16 cellular contexts compared by ENCODE assay signal in genomic region chr12:14356147-14356546, GRCh38. TPM values are rescaled to one million over a fixed set of nuclear protein-coding genes. Genes with fewer than 3 reads are reported as not detected.
DNase-seq lines count a peak whose midpoint lies in the region; ATAC-seq and TF ChIP-seq lines count a peak whose summit lies in the region.
"Had no signal": no experiment of that assay in that cellular context is flagged by ENCODE, and none has a peak within 500 bp of the region (broad histone marks: within the 10 kb centered on the region; RNA-seq: fewer than 3 reads in every experiment).

No MANE protein-coding gene starts in this region.

- intact Hi-C loops in PC-3 (cut with micrococcal nuclease) = no loop called here
- intact Hi-C loops in sigmoid colon (cut with DNase I) = no loop called here

- H4K20me1 ChIP-seq in PC-3 (ENCODE audit: low read length) (no peaks in the 10 kb centered on the region), smooth muscle cell (ENCODE audit: low read depth) (no peaks in the 10 kb centered on the region)
- H4K20me1 ChIP-seq: BLaER1 treated with 17β-estradiol and CSF1 and Interleukin-3, amounts not matched to agents 10 nM and 100 nM had no signal

- no peak for TF ChIP-seq CTCF in PC-3 (conservative IDR thresholded peaks at IDR 0.05; ENCODE audit: low read depth, low read length)
- no peak for TF ChIP-seq CTCF in epithelial cell of proximal tubule (conservative IDR thresholded peaks at IDR 0.05; ENCODE audit: low read depth, low read length)
- TF ChIP-seq CTCF in smooth muscle cell (IDR thresholded peaks at IDR 0.05; ENCODE audit: borderline replicate concordance, insufficient read depth, poor library complexity, severe bottlenecking) = no peak
- TF ChIP-seq CTCF in sigmoid colon (IDR thresholded peaks at IDR 0.05) = no peak
- no peak for TF ChIP-seq CTCF in nephron progenitor cell (IDR thresholded peaks at IDR 0.05)

- BruUV-seq in PC-3 (replicated peaks; lab: Mats Ljungman, UMichigan) = no TSS peak

- ATAC-seq in PC-3 = no peak
- ATAC-seq: Panc1 had no signal

- H3K27ac Mint-ChIP-seq in nephron progenitor cell = no peak overlapping the region

- no peak for TF ChIP-seq POLR2A in sigmoid colon (IDR thresholded peaks at IDR 0.05)

- H3K4me1 ChIP-seq in PC-3 (ENCODE audit: insufficient read depth, low read length) (no peaks in the 10 kb centered on the region), smooth muscle cell (ENCODE audit: low read depth) (no peaks in the 10 kb centered on the region), sigmoid colon (no peaks in the 10 kb centered on the region)
- H3K4me1 ChIP-seq: BLaER1 treated with 17β-estradiol and CSF1 and Interleukin-3, amounts not matched to agents 10 nM and 100 nM had no signal

- H3K9ac ChIP-seq in PC-3 (ENCODE audit: low read length) = no peak overlapping the region
- no peak overlapping the region for H3K9ac ChIP-seq in smooth muscle cell (ENCODE audit: low read depth)
- H3K9ac ChIP-seq: BLaER1 treated with 17β-estradiol and CSF1 and Interleukin-3, amounts not matched to agents 10 nM and 100 nM had no signal

- no peaks in the 10 kb centered on the region for H3F3A ChIP-seq in PC-3 (ENCODE audit: low read length, unreplicated experiment)
- H3F3A ChIP-seq in smooth muscle cell (ENCODE audit: low read depth) = no peaks in the 10 kb centered on the region

- DNase-seq in GM03348 (ENCODE audit: low spot score) (peak; percentile 22), PC-3 (peak; percentile 22), epithelial cell of proximal tubule (ENCODE audit: low read depth) (peak; percentile 68), smooth muscle cell (lab: John Stamatoyannopoulos, UW; ENCODE audit: unreplicated experiment) (no peak), hippocampal formation (lab: John Stamatoyannopoulos, UW) (no peak), sigmoid colon (no peak), nephron progenitor cell (no peak)
- DNase-seq: EL, KG1, NCI-H1417, NCI-H1930, NCI-H2171, NCI-H774, SHP77 had no signal

- WGBS in smooth muscle cell (ENCODE audit: low lambda C conversion rate) = 79% methylated on average over 1 of the region's 1 CpG
- WGBS in sigmoid colon, 2 donors = 88 to 92% methylated on average over 1 of the region's 1 CpG

- H3K9me3 ChIP-seq in PC-3 (ENCODE audit: low read length) (no peaks in the 10 kb centered on the region), smooth muscle cell (replicated peaks; ENCODE audit: low read depth) (no peaks in the 10 kb centered on the region), sigmoid colon (peaks cover 0 to 10% (median 4%) of the 10 kb centered on the region in 4 donors)

- peaks cover 62% of the 10 kb centered on the region for H3K9me3 Mint-ChIP-seq in nephron progenitor cell

- no peaks in the 10 kb centered on the region for H3K4me1 Mint-ChIP-seq in nephron progenitor cell

- H3K4me3 Mint-ChIP-seq in nephron progenitor cell = no peak overlapping the region

- H3K79me2 ChIP-seq in PC-3 (ENCODE audit: low read length) = no peaks in the 10 kb centered on the region
- no peaks in the 10 kb centered on the region for H3K79me2 ChIP-seq in smooth muscle cell (ENCODE audit: low read depth)

- H3K4me3 ChIP-seq in PC-3 (ENCODE audit: low read length) = no peak overlapping the region
- H3K4me3 ChIP-seq in epithelial cell of proximal tubule (ENCODE audit: low read depth, low read length) = no peak overlapping the region
- no peak overlapping the region for H3K4me3 ChIP-seq in smooth muscle cell
- no peak overlapping the region for H3K4me3 ChIP-seq in sigmoid colon
- H3K4me3 ChIP-seq: BLaER1 treated with 17β-estradiol and CSF1 and Interleukin-3, amounts not matched to agents 10 nM and 100 nM had no signal

- peaks cover 4% of the 10 kb centered on the region for H3K27me3 Mint-ChIP-seq in nephron progenitor cell (ENCODE audit: low read depth, poor library complexity)

- no peak overlapping the region for H3K27ac ChIP-seq in PC-3 (ENCODE audit: low read length)
- H3K27ac ChIP-seq in smooth muscle cell (ENCODE audit: low read depth) = no peak overlapping the region
- no peak overlapping the region for H3K27ac ChIP-seq in sigmoid colon
- H3K27ac ChIP-seq: BLaER1 treated with 17β-estradiol and CSF1 and Interleukin-3, amounts not matched to agents 10 nM and 100 nM had no signal

- H3K36me3 Mint-ChIP-seq in nephron progenitor cell (ENCODE audit: low read depth) = peaks cover 23% of the 10 kb centered on the region

- H3K36me3 ChIP-seq in PC-3 (ENCODE audit: low read depth, low read length) (no peaks in the 10 kb centered on the region), smooth muscle cell (ENCODE audit: low read depth) (no peaks in the 10 kb centered on the region), sigmoid colon (no peaks in the 10 kb centered on the region)
- H3K36me3 ChIP-seq: BLaER1 treated with 17β-estradiol and CSF1 and Interleukin-3, amounts not matched to agents 10 nM and 100 nM had no signal

- H3K4me2 ChIP-seq in PC-3 (ENCODE audit: low read length) = no peak overlapping the region
- no peak overlapping the region for H3K4me2 ChIP-seq in smooth muscle cell
- H3K4me2 ChIP-seq: BLaER1 treated with 17β-estradiol and CSF1 and Interleukin-3, amounts not matched to agents 10 nM and 100 nM had no signal

- H2AFZ ChIP-seq in PC-3 (ENCODE audit: low read length) (no peak overlapping the region), smooth muscle cell (ENCODE audit: low read depth) (peak overlapping the region; percentile 43)

- no peak for TF ChIP-seq EP300 in sigmoid colon (IDR thresholded peaks at IDR 0.05)

- H3K27me3 ChIP-seq in PC-3 (ENCODE audit: low read length) (no peaks in the 10 kb centered on the region), smooth muscle cell (ENCODE audit: low read depth) (no peaks in the 10 kb centered on the region), sigmoid colon (no peaks in the 10 kb centered on the region)
- H3K27me3 ChIP-seq: BLaER1 treated with 17β-estradiol and CSF1 and Interleukin-3, amounts not matched to agents 10 nM and 100 nM had no signal

- POLR2A ChIA-PET in PC-3 (lab: Charles Lee; ENCODE audit: unreplicated experiment) = no interaction called here

- CTCF ChIA-PET in PC-3 (lab: Charles Lee) = no interaction called here

- no peaks in the 10 kb centered on the region for H3K9me2 ChIP-seq in PC-3 (replicated peaks; ENCODE audit: low read length)

RNA-seq across cellular contexts. Expression of gene ATF7IP, which starts 9.3 kb away (rescaled TPM):
- total RNA-seq in PC-3 (2014; rRNA removed) (12.5 and 16.9 TPM in 2 replicates), epithelial cell of proximal tubule (11.9 and 21.3 TPM in 2 replicates), smooth muscle cell (66.8 and 74.6 TPM in 2 replicates), sigmoid colon (10 to 100 TPM; 27.7 to 58.4 (median 44.6) TPM)
- polyA plus RNA-seq in smooth muscle cell (27.5 and 32.3 TPM in 2 replicates), sigmoid colon (10 to 100 TPM in 1 of 3 donors, 1 to 10 TPM in 2; 3.0 to 17.0 (median 3.6) TPM)

Comparison
In these comparisons a context has a peak if more than half of its experiments do, and no peak if none do; other contexts are left out.
1. DNase-seq: peak in GM03348 (single experiment), PC-3 (single experiment) and epithelial cell of proximal tubule (single experiment); none in smooth muscle cell (single experiment), hippocampal formation (0 of 2), sigmoid colon (single experiment) and nephron progenitor cell (single experiment).